ENCODE assay signal across 16 cellular contexts in genomic region chr6:73713426-73714147, GRCh38. TPM values are rescaled to one million over a fixed set of nuclear protein-coding genes. Genes with fewer than 3 reads are reported as not detected.
DNase-seq lines count a peak whose midpoint lies in the region; ATAC-seq and TF ChIP-seq lines count a peak whose summit lies in the region.
"Had no signal": no experiment of that assay in that cellular context is flagged by ENCODE, and none has a peak within 500 bp of the region (broad histone marks: within the 10 kb centered on the region; RNA-seq: fewer than 3 reads in every experiment).

No MANE protein-coding gene starts in this region.

- peak; percentile 37 for ATAC-seq in GM19043 (IDR thresholded peaks at IDR 0.05; ENCODE audit: low read depth, unreplicated experiment)
- peak; percentile 47 for ATAC-seq in esophagus mucosa
- ATAC-seq in HG03460 (IDR thresholded peaks at IDR 0.05; ENCODE audit: unreplicated experiment) = no peak
- ATAC-seq in stimulated activated effector memory CD8-positive, alpha-beta T cell treated with anti-CD3 and anti-CD28 coated beads, Interleukin-12 subunit alpha, Interleukin-12 subunit beta, amount 100 ng/mL, for 72 hours = no peak
- ATAC-seq: sciatic nerve had no signal

- H3K36me3 Mint-ChIP-seq in activated T-helper 2 cell treated with anti-CD3 and anti-CD28 coated beads, Interferon-gamma antibody, Interleukin-2, Interleukin-4, amounts not matched to agents 10 μg/mL and 5 μg/mL and 100 μg/mL, durations not matched to agents 14 hours and 24 hours and 36 hours (ENCODE audit: low read depth) = peaks cover 64% of the 10 kb centered on the region
- H3K36me3 Mint-ChIP-seq in stimulated activated effector memory CD8-positive, alpha-beta T cell treated with anti-CD3 and anti-CD28 coated beads, Interleukin-12 subunit alpha, Interleukin-12 subunit beta, amount 100 ng/mL, for 72 hours = no peaks in the 10 kb centered on the region

- intact Hi-C loops in activated T-helper 2 cell treated with anti-CD3 and anti-CD28 coated beads, Interferon-gamma antibody, Interleukin-2, Interleukin-4, amounts not matched to agents 10 μg/mL and 5 μg/mL and 100 μg/mL, durations not matched to agents 14 hours and 24 hours and 36 hours (cut with micrococcal nuclease) = no loop called here

- H3K4me3 ChIP-seq in coronary artery = no peak overlapping the region
- H3K4me3 ChIP-seq: colonic mucosa had no signal

- no peak overlapping the region for H3K4me3 Mint-ChIP-seq in activated T-helper 2 cell treated with anti-CD3 and anti-CD28 coated beads, Interferon-gamma antibody, Interleukin-2, Interleukin-4, amounts not matched to agents 10 μg/mL and 5 μg/mL and 100 μg/mL, durations not matched to agents 14 hours and 24 hours and 36 hours (ENCODE audit: low read depth)
- H3K4me3 Mint-ChIP-seq in stimulated activated effector memory CD8-positive, alpha-beta T cell treated with anti-CD3 and anti-CD28 coated beads, Interleukin-12 subunit alpha, Interleukin-12 subunit beta, amount 100 ng/mL, for 72 hours = no peak overlapping the region
- H3K4me3 Mint-ChIP-seq: mesothelial cell of epicardium had no signal

- H3K9me3 Mint-ChIP-seq in activated T-helper 2 cell treated with anti-CD3 and anti-CD28 coated beads, Interferon-gamma antibody, Interleukin-2, Interleukin-4, amounts not matched to agents 10 μg/mL and 5 μg/mL and 100 μg/mL, durations not matched to agents 14 hours and 24 hours and 36 hours = no peaks in the 10 kb centered on the region
- no peaks in the 10 kb centered on the region for H3K9me3 Mint-ChIP-seq in stimulated activated effector memory CD8-positive, alpha-beta T cell treated with anti-CD3 and anti-CD28 coated beads, Interleukin-12 subunit alpha, Interleukin-12 subunit beta, amount 100 ng/mL, for 72 hours

- no peak overlapping the region for H3K27ac Mint-ChIP-seq in activated T-helper 2 cell treated with anti-CD3 and anti-CD28 coated beads, Interferon-gamma antibody, Interleukin-2, Interleukin-4, amounts not matched to agents 10 μg/mL and 5 μg/mL and 100 μg/mL, durations not matched to agents 14 hours and 24 hours and 36 hours
- H3K27ac Mint-ChIP-seq in stimulated activated effector memory CD8-positive, alpha-beta T cell treated with anti-CD3 and anti-CD28 coated beads, Interleukin-12 subunit alpha, Interleukin-12 subunit beta, amount 100 ng/mL, for 72 hours = no peak overlapping the region
- H3K27ac Mint-ChIP-seq: mesothelial cell of epicardium had no signal

- peaks cover 33% of the 10 kb centered on the region for H3K4me1 Mint-ChIP-seq in activated T-helper 2 cell treated with anti-CD3 and anti-CD28 coated beads, Interferon-gamma antibody, Interleukin-2, Interleukin-4, amounts not matched to agents 10 μg/mL and 5 μg/mL and 100 μg/mL, durations not matched to agents 14 hours and 24 hours and 36 hours (ENCODE audit: low read depth)
- peaks cover 6% of the 10 kb centered on the region for H3K4me1 Mint-ChIP-seq in stimulated activated effector memory CD8-positive, alpha-beta T cell treated with anti-CD3 and anti-CD28 coated beads, Interleukin-12 subunit alpha, Interleukin-12 subunit beta, amount 100 ng/mL, for 72 hours

- no peaks in the 10 kb centered on the region for H3K27me3 Mint-ChIP-seq in activated T-helper 2 cell treated with anti-CD3 and anti-CD28 coated beads, Interferon-gamma antibody, Interleukin-2, Interleukin-4, amounts not matched to agents 10 μg/mL and 5 μg/mL and 100 μg/mL, durations not matched to agents 14 hours and 24 hours and 36 hours (ENCODE audit: low read depth)

- peak; percentile 79 to 81 for DNase-seq in Kasumi-1 (lab: John Stamatoyannopoulos, UW)
- DNase-seq in pulmonary artery endothelial cell (ENCODE audit: low read depth, low spot score) = peak; percentile 89
- no peak for DNase-seq in activated T-helper 2 cell treated with anti-CD3 and anti-CD28 coated beads, Interferon-gamma antibody, Interleukin-2, Interleukin-4, amounts not matched to agents 10 μg/mL and 5 μg/mL and 100 μg/mL, durations not matched to agents 14 hours and 24 hours and 36 hours (ENCODE audit: low spot score)
- DNase-seq in coronary artery (ENCODE audit: low spot score) = no peak
- DNase-seq in stimulated activated effector memory CD8-positive, alpha-beta T cell treated with anti-CD3 and anti-CD28 coated beads, Interleukin-12 subunit alpha, Interleukin-12 subunit beta, amount 100 ng/mL, for 72 hours (ENCODE audit: low spot score in 2 of 2) = no peak
- DNase-seq: activated CD4-positive, CD25-positive, alpha-beta regulatory T cell treated with anti-CD3 and anti-CD28 coated beads, Interleukin-2, amount 50 U/mL, for 72 hours; activated naive CD4-positive, alpha-beta T cell treated with Interleukin-2 at 50 U/mL for 16 hours; colonic mucosa; DMS79; NCI-H2081 treated with DMSO at 0.1 percent for 48 hours; OCI-M1 had no signal

- H3K27ac ChIP-seq in coronary artery = peak overlapping the region in 1 of 2 donors; percentile 37
- H3K27ac ChIP-seq: colonic mucosa had no signal

- TF ChIP-seq CTCF in coronary artery (IDR thresholded peaks at IDR 0.05) = no peak

RNA-seq across cellular contexts. Expression of gene CD109, which starts 17.6 kb away (rescaled TPM):
- total RNA-seq in esophagus mucosa (60.2 TPM), pulmonary artery endothelial cell (17.3 and 22.4 TPM in 2 replicates)
- 24.4 and 26.1 TPM in 2 replicates for total RNA-seq in activated T-helper 2 cell treated with anti-CD3 and anti-CD28 coated beads, Interferon-gamma antibody, Interleukin-2, Interleukin-4, amounts not matched to agents 10 μg/mL and 5 μg/mL and 100 μg/mL, durations not matched to agents 14 hours and 24 hours and 36 hours

RNA-seq across cellular contexts. Expression of gene SLC17A5, which starts 59.8 kb away (rescaled TPM):
- total RNA-seq in esophagus mucosa (3.7 TPM), pulmonary artery endothelial cell (18.2 and 20.8 TPM in 2 replicates)
- total RNA-seq in activated T-helper 2 cell treated with anti-CD3 and anti-CD28 coated beads, Interferon-gamma antibody, Interleukin-2, Interleukin-4, amounts not matched to agents 10 μg/mL and 5 μg/mL and 100 μg/mL, durations not matched to agents 14 hours and 24 hours and 36 hours = 5.8 and 6.7 TPM in 2 replicates

Comparison
In these comparisons a context has a peak if more than half of its experiments do, and no peak if none do; other contexts are left out.
1. ATAC-seq: peak in GM19043 (single experiment) and esophagus mucosa (single experiment); none in HG03460 (single experiment) and stimulated activated effector memory CD8-positive, alpha-beta T cell treated with anti-CD3 and anti-CD28 coated beads, Interleukin-12 subunit alpha, Interleukin-12 subunit beta, amount 100 ng/mL, for 72 hours (single experiment).
2. DNase-seq: peak in Kasumi-1 (2 of 2) and pulmonary artery endothelial cell (single experiment); none in activated T-helper 2 cell treated with anti-CD3 and anti-CD28 coated beads, Interferon-gamma antibody, Interleukin-2, Interleukin-4, amounts not matched to agents 10 μg/mL and 5 μg/mL and 100 μg/mL, durations not matched to agents 14 hours and 24 hours and 36 hours (single experiment), coronary artery (single experiment) and stimulated activated effector memory CD8-positive, alpha-beta T cell treated with anti-CD3 and anti-CD28 coated beads, Interleukin-12 subunit alpha, Interleukin-12 subunit beta, amount 100 ng/mL, for 72 hours (0 of 2).